ENCODE assay signal across 30 cellular contexts in genomic region chr6:78397537-78397936, GRCh38.
"Had no signal": no experiment of that assay in that cellular context is flagged by ENCODE, and none has a peak within 500 bp of the region (broad histone marks: within the 10 kb centered on the region; RNA-seq: fewer than 3 reads in every experiment).

No MANE protein-coding gene starts in this region.

- H3K27ac ChIP-seq: cardiac muscle cell, KMS-11, Peyer's patch, SJSA1 had no signal

- H3K9ac ChIP-seq: KMS-11, SK-N-SH had no signal

- H3K9me3 ChIP-seq: Peyer's patch, SJSA1 had no signal

- H3K4me1 ChIP-seq: Peyer's patch, SJSA1 had no signal

- H3K36me3 ChIP-seq: cardiac muscle cell, Peyer's patch, SJSA1 had no signal

- DNase-seq: activated CD4-positive, alpha-beta T cell treated with anti-CD3 and anti-CD28 coated beads for 36 hours; activated CD4-positive, alpha-beta T cell treated with anti-CD3 and anti-CD28 coated beads, Interleukin-2, amount 10 ng/mL, durations not matched to agents 7 days and 5 days; activated CD4-positive, alpha-beta T cell treated with anti-CD3 and anti-CD28 coated beads, Interleukin-2, amount 50 U/mL, for 48 hours; activated CD8-positive, alpha-beta T cell treated with anti-CD3 and anti-CD28 coated beads, Interleukin-2, amount 10 ng/mL, durations not matched to agents 7 days and 5 days; activated gamma-delta T cell; activated naive CD4-positive, alpha-beta T cell treated with Interleukin-2 at 50 U/mL for 16 hours; activated naive CD8-positive, alpha-beta T cell treated with anti-CD3 and anti-CD28 coated beads, Interleukin-2, amount 10 ng/mL, durations not matched to agents 7 days and 5 days; activated T-cell treated with anti-CD3 and anti-CD28 coated beads, Interleukin-2, amount 50 U/mL, for 24 hours; anterior cingulate cortex; NCI-H1048; NCI-H1105 treated with DMSO at 0.1 percent for 48 hours; NCI-H1436; NCI-H1694; NCI-H1930; NCI-H2081 treated with DMSO at 0.1 percent for 48 hours; NCI-H226; NCI-H446 treated with DMSO at 0.1 percent for 48 hours; NCI-H524; NCI-H748 treated with DMSO at 0.1 percent for 48 hours; NK-92 treated with Interleukin-12 subunit alpha and Interleukin-12 subunit beta, amount 100 ng/mL, for 24 hours; PC-3; Peyer's patch; RPMI8226; SHP77 treated with DMSO at 0.1 percent for 48 hours; SK-N-SH had no signal

- H3K4me2 ChIP-seq: KMS-11, SK-N-SH had no signal

- H3K27me3 ChIP-seq: cardiac muscle cell, Peyer's patch, SJSA1 had no signal

- H3K4me3 ChIP-seq: cardiac muscle cell, Peyer's patch, SJSA1 had no signal

- H3K9me2 ChIP-seq: SK-N-SH had no signal

- ATAC-seq: activated CD4-positive, alpha-beta T cell treated with anti-CD3 and anti-CD28 coated beads for 36 hours; activated CD4-positive, CD25-positive, alpha-beta regulatory T cell treated with anti-CD3 and anti-CD28 coated beads, Interleukin-2, amount 50 U/mL, for 24 hours; activated CD8-positive, alpha-beta T cell treated with anti-CD3 and anti-CD28 coated beads, Interleukin-2, amount 10 ng/mL, durations not matched to agents 7 days and 5 days; PC-3; WTC11 had no signal
